ENCODE assay signal across 8 cellular contexts in genomic region chr15:96332854-96333193, GRCh38. TPM values are rescaled to one million over a fixed set of nuclear protein-coding genes. Genes with fewer than 3 reads are reported as not detected.
DNase-seq lines count a peak whose midpoint lies in the region; ATAC-seq, FAIRE-seq and TF ChIP-seq lines count a peak whose summit lies in the region.

No MANE protein-coding gene starts in this region.

- no peak for TF ChIP-seq RAD21 in K562 (CRISPR knock-in tag; conservative IDR thresholded peaks at IDR 0.05 in 1 of 2, IDR thresholded peaks at IDR 0.05 in 1 of 2)

- 3% methylated on average over 13 of the region's 13 CpGs for WGBS in K562 (ENCODE audit: insufficient coverage, low coverage, missing lambda C conversion rate)
- WGBS in lower leg skin, 2 donors: 2 to 4% methylated on average over 13 of the region's 13 CpGs
- 12 to 17% methylated on average over 2 to 13 of the region's 13 CpGs for WGBS in transverse colon (ENCODE audit: low coverage in 1 of 2), 2 donors

- H3K4me3 Mint-ChIP-seq in activated T-cell treated with anti-CD3 and anti-CD28 coated beads, Interleukin-2, amount 50 U/mL, for 24 hours: peak overlapping the region; percentile 50
- H3K4me3 Mint-ChIP-seq in activated T-cell treated with anti-CD3 and anti-CD28 coated beads, Interleukin-2, amount 50 U/mL, for 4 hours: no peak overlapping the region

- POLR2A ChIA-PET in K562 (lab: Yijun Ruan, JAX): interaction anchor here (0.6 to 1.0 kb wide), 2 partner anchors 197 to 558 kb away, joined by 3 to 4 read pairs; no protein-coding TSS in a partner anchor

- H2AFZ ChIP-seq in K562 (ENCODE audit: low read depth, low read length): peak overlapping the region; percentile 72; the same call in 1 of the 2 replicates

- H3K4me2 ChIP-seq in K562 (ENCODE audit: insufficient read depth, low read length): peak overlapping the region; percentile 92

- TF ChIP-seq POLR2A in K562 (conservative IDR thresholded peaks at IDR 0.05): no peak
- TF ChIP-seq POLR2A in lower leg skin (IDR thresholded peaks at IDR 0.05): no peak
- TF ChIP-seq POLR2A in transverse colon (IDR thresholded peaks at IDR 0.05): no peak

- no peaks in the 10 kb centered on the region for H3K36me3 Mint-ChIP-seq in activated T-cell treated with anti-CD3 and anti-CD28 coated beads, Interleukin-2, amount 50 U/mL, for 24 hours (ENCODE audit: low read depth)
- H3K36me3 Mint-ChIP-seq in activated T-cell treated with anti-CD3 and anti-CD28 coated beads, Interleukin-2, amount 50 U/mL, for 4 hours (ENCODE audit: insufficient read depth): no peaks in the 10 kb centered on the region

- peak overlapping the region; percentile 71 for H3K4me3 ChIP-seq in K562
- H3K4me3 ChIP-seq in lower leg skin (ENCODE audit: low read depth, poor library complexity, severe bottlenecking): peak overlapping the region; percentile 66
- peak overlapping the region; percentile 55 to 86 (median 70) for H3K4me3 ChIP-seq in transverse colon

- no peak for DNase-seq in activated T-cell treated with anti-CD3 and anti-CD28 coated beads, Interleukin-2, amount 50 U/mL, for 24 hours
- no peak for DNase-seq in activated T-cell treated with anti-CD3 and anti-CD28 coated beads, Interleukin-2, amount 50 U/mL, for 4 hours
- DNase-seq in K562 (ENCODE audit: extremely low read depth in 1 of 4, low spot score in 3 of 4) (no peak), lower leg skin (ENCODE audit: low spot score in 2 of 2) (no peak), transverse colon (no peak), NCI-H2107 treated with DMSO at 0.1 percent for 48 hours (lab: John Stamatoyannopoulos, UW; ENCODE audit: unreplicated experiment) (no peak), HTR-8/SVneo (ENCODE audit: insufficient read length, low spot score) (no peak), H4 (ENCODE audit: low spot score) (no peak)

- H3K4me1 ChIP-seq in K562 (replicated peaks in 1 of 2; ENCODE audit: control insufficient read depth in 2 of 2, insufficient read depth in 2 of 2, low read length in 2 of 2): peaks cover 36% of the 10 kb centered on the region in 2 experiments
- H3K4me1 ChIP-seq in transverse colon: peaks cover 0 to 23% (median 13%) of the 10 kb centered on the region in 4 donors

- peak overlapping the region; percentile 88 to 100 for H3K9ac ChIP-seq in K562 (ENCODE audit: insufficient read depth in 1 of 2, low read depth in 2 of 2, low read length in 2 of 2)

- H3K27ac ChIP-seq in K562 (ENCODE audit: extremely low read depth, low read depth, low read length): peak overlapping the region; percentile 94
- peak overlapping the region; percentile 94 to 98 (median 96) for H3K27ac ChIP-seq in transverse colon

- intact Hi-C loops in K562 (cut with micrococcal nuclease): loop anchor here (5.0 to 10.0 kb wide), 3 partner anchors 152 to 1629 kb away; partner anchors contain the start of gene ARRDC4
- intact Hi-C loops in lower leg skin (cut with DNase I; ENCODE audit: low total_unique reads): no loop called here
- intact Hi-C loops in transverse colon (cut with DNase I; ENCODE audit: low total_unique reads): no loop called here

- no peak for TF ChIP-seq EP300 in K562 (IDR thresholded peaks at IDR 0.05; ENCODE audit: low read length)
- TF ChIP-seq EP300 in transverse colon (IDR thresholded peaks at IDR 0.05; ENCODE audit: low read depth): no peak

- H3K9me3 ChIP-seq in K562 (replicated peaks; ENCODE audit: control insufficient read depth, insufficient read depth, low read depth, low read length): no peaks in the 10 kb centered on the region
- no peaks in the 10 kb centered on the region for H3K9me3 ChIP-seq in transverse colon

- peaks cover 84% of the 10 kb centered on the region for H3K79me2 ChIP-seq in K562 (ENCODE audit: control insufficient read depth, insufficient read depth, low read length)

- no peak for FAIRE-seq in K562 (lab: Jason Lieb, UNC)
- FAIRE-seq in HTR-8/SVneo (lab: Jason Lieb, UNC): no peak

- ATAC-seq in activated T-cell treated with anti-CD3 and anti-CD28 coated beads, Interleukin-2, amount 50 U/mL, for 4 hours: no peak
- ATAC-seq in K562: no peak

- peaks cover 24% of the 10 kb centered on the region for H4K20me1 ChIP-seq in K562 (replicated peaks; ENCODE audit: control insufficient read depth, insufficient read depth, low read length)

- no peaks in the 10 kb centered on the region for H3K9me3 Mint-ChIP-seq in activated T-cell treated with anti-CD3 and anti-CD28 coated beads, Interleukin-2, amount 50 U/mL, for 24 hours
- no peaks in the 10 kb centered on the region for H3K9me3 Mint-ChIP-seq in activated T-cell treated with anti-CD3 and anti-CD28 coated beads, Interleukin-2, amount 50 U/mL, for 4 hours

- peaks cover 91% of the 10 kb centered on the region for H3K27me3 Mint-ChIP-seq in activated T-cell treated with anti-CD3 and anti-CD28 coated beads, Interleukin-2, amount 50 U/mL, for 24 hours
- H3K27me3 Mint-ChIP-seq in activated T-cell treated with anti-CD3 and anti-CD28 coated beads, Interleukin-2, amount 50 U/mL, for 4 hours (ENCODE audit: low read depth): peaks cover 85% of the 10 kb centered on the region

- peaks cover 28% of the 10 kb centered on the region for H3K4me1 Mint-ChIP-seq in activated T-cell treated with anti-CD3 and anti-CD28 coated beads, Interleukin-2, amount 50 U/mL, for 24 hours (ENCODE audit: low read depth)
- H3K4me1 Mint-ChIP-seq in activated T-cell treated with anti-CD3 and anti-CD28 coated beads, Interleukin-2, amount 50 U/mL, for 4 hours (ENCODE audit: low read depth): peaks cover 18% of the 10 kb centered on the region

- H3K27me3 ChIP-seq in K562 (ENCODE audit: control insufficient read depth in 2 of 2, insufficient read depth in 2 of 2, low read length in 2 of 2) (no peaks in the 10 kb centered on the region), transverse colon (no peaks in the 10 kb centered on the region)

- CTCF ChIA-PET in K562 (lab: Yijun Ruan, JAX; ENCODE audit: low intra/inter-chr PET ratio): no interaction called here

- TF ChIP-seq CTCF in K562 (IDR thresholded peaks at IDR 0.05 in 2 of 3, conservative IDR thresholded peaks at IDR 0.05 in 1 of 3; ENCODE audit: insufficient read depth in 2 of 3, low read depth in 1 of 3, low read length in 3 of 3): no peak
- TF ChIP-seq CTCF in lower leg skin (IDR thresholded peaks at IDR 0.05): no peak
- no peak for TF ChIP-seq CTCF in transverse colon (IDR thresholded peaks at IDR 0.05)

- in situ Hi-C loops in K562 (cut with MboI): loop anchor here (10.0 to 25.0 kb wide), 2 partner anchors 408 to 904 kb away; no protein-coding TSS in a partner anchor
- in situ Hi-C loops in transverse colon (cut with MboI; ENCODE audit: low pct_ligation_motif_present in 1 of 4, low pct_unique_long_range_greater_than_20kb in 1 of 4, low sequenced_read_pairs in 3 of 4): loop anchor here in 2 of 4 donors (25.0 kb wide), 1 partner anchor 1071 kb away; no protein-coding TSS in a partner anchor

- no peak overlapping the region for H3K27ac Mint-ChIP-seq in activated T-cell treated with anti-CD3 and anti-CD28 coated beads, Interleukin-2, amount 50 U/mL, for 24 hours

- no peaks in the 10 kb centered on the region for H3K9me1 ChIP-seq in K562 (ENCODE audit: control insufficient read depth, insufficient read depth, low read length)

- peaks cover 39% of the 10 kb centered on the region for H3K36me3 ChIP-seq in K562 (ENCODE audit: control insufficient read depth, insufficient read depth, low read length)
- no peaks in the 10 kb centered on the region for H3K36me3 ChIP-seq in transverse colon

- no TSS peak for BruUV-seq in K562 (replicated peaks; lab: Mats Ljungman, UMichigan)

TF ChIP-seq in K562, 482 proteins besides CTCF, POLR2A, EP300 and RAD21 (continues in another document):
- peak; percentile 6; the same call in 1 of the 2 replicates for TF ChIP-seq VEZF1 (CRISPR knock-in tag; IDR thresholded peaks at IDR 0.05)
- no peak for TF ChIP-seq HNRNPL (IDR thresholded peaks at IDR 0.05; ENCODE audit: low read depth, low read length)

RNA-seq across cellular contexts. Expression of gene NR2F2, which starts 2.3 kb away (rescaled TPM):
- under 1 TPM; 0.13 to 0.24 (median 0.15) TPM for total RNA-seq in activated T-cell treated with anti-CD3 and anti-CD28 coated beads, Interleukin-2, amount 50 U/mL, for 4 hours
- total RNA-seq in K562 (2011; cell fraction: chromatin; rRNA removed; ENCODE audit: low replicate concordance): 16.8 and 21.5 TPM in 2 replicates
- total RNA-seq in K562 (2011; cell fraction: nucleolus; rRNA removed): 10.5 and 13.2 TPM in 2 replicates
- 14.2 and 23.5 TPM in 2 replicates for total RNA-seq in K562 (2011; cell fraction: nucleoplasm; rRNA removed)
- 6.8 and 8.3 TPM in 2 replicates for total RNA-seq in K562 (2014; rRNA removed)
- 8.3 and 9.9 TPM in 2 replicates for total RNA-seq in K562 (2014; rRNA removed; fragmentation: Illumina TruSeq; extraction: Trizol)
- 11.9 and 13.1 TPM in 2 replicates for total RNA-seq in K562 (2015; rRNA removed; fragmentation: Illumina TruSeq; extraction: Trizol)
- total RNA-seq in K562 (2021): 49.7 and 51.8 TPM in 2 replicates
- polyA plus RNA-seq in K562 (2011; rRNA removed): 6.0 and 10.9 TPM in 2 replicates
- 7.7 and 13.7 TPM in 2 replicates for polyA plus RNA-seq in K562 (2011; cell fraction: cytosol; rRNA removed)
- polyA plus RNA-seq in K562 (2011; cell fraction: nucleus; rRNA removed): 11.9 and 16.2 TPM in 2 replicates
- polyA plus RNA-seq in K562 (2012): 35.3 and 71.0 TPM in 2 replicates
- polyA plus RNA-seq in K562 (2014; fragmentation: Illumina TruSeq; extraction: Trizol): 41.0 and 41.5 TPM in 2 replicates
- 10 to 100 TPM in 1 of 2 experiments, 1 to 10 TPM in 1; 9.7 to 11.1 TPM for polyA plus RNA-seq in K562 (2014; fragmentation: Nextera tagmentation; extraction: Ambion mirVana)
- 21.8 and 24.2 TPM in 2 replicates for polyA plus RNA-seq in K562 (2014; rRNA removed)
- 5.4 TPM in 2 replicates for polyA minus RNA-seq in K562 (2011; rRNA and poly(A)+ RNA removed)
- polyA minus RNA-seq in K562 (2011; cell fraction: cytosol; rRNA and poly(A)+ RNA removed): 17.7 and 27.6 TPM in 2 replicates
- 9.8 and 9.9 TPM in 2 replicates for polyA minus RNA-seq in K562 (2011; cell fraction: nucleus; rRNA and poly(A)+ RNA removed)
- 10 to 100 TPM in 1 of 4 donors, 1 to 10 TPM in 3; 3.9 to 14.0 (median 6.5) TPM for total RNA-seq in lower leg skin
- total RNA-seq in transverse colon: 10 to 100 TPM; 11.3 to 29.5 (median 18.4) TPM
- 3.1 and 4.0 TPM in 2 replicates for total RNA-seq in H4 (2014; rRNA removed; shearing (Covaris generic))
